14 cellular contexts compared by ENCODE assay signal in the genomic region with DNA sequence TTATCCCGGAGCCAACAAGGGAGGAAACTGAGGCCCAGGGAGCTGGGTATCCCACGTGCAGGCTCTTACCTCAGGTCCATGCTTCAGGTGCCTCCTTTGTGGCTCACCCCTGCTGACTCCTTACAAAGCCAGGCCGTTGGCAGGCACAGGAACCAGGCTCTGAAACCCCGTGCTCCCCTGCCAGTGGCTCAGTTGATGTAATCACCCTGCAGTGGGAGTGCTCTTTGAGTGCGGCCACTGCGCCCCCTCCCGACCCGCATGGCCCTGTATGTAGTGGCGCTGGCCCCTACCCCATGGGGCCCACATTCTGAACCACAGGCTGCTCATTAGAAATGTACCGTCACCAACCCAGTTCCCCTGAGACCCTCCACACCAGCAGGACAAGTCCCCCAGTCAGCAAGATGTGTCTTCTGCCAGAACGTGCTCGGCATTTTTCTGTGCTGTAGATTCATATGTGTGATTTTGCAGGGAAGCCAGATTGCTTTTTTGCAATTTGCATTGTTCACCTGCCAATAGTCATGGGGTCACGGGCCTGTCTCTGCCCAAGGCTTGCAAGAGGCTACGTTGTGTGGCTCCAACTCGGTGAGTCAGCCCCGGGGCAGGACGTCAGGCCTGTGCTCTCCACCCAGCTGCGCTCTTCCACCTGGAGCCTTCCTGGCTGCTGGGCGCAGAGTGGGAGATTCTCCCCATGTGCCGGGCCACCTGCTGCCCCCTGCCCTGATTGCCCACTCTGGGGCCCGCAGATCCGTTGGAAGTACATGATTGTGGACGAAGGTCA.
"Had no signal": no experiment of that assay in that cellular context is flagged by ENCODE, and none has a peak within 500 bp of the region (broad histone marks: within the 10 kb centered on the region; RNA-seq: fewer than 3 reads in every experiment).

No MANE protein-coding gene starts in this region.

- H3K27me3 Mint-ChIP-seq: naive thymus-derived CD4-positive, alpha-beta T cell; stimulated activated naive CD8-positive, alpha-beta T cell treated with anti-CD3 and anti-CD28 coated beads, Interleukin-15, amount 100 ng/mL, for 72 hours had no signal

- H3K9me3 Mint-ChIP-seq: activated T-helper 1 cell treated with anti-CD3 and anti-CD28 coated beads, Interleukin-12 subunit alpha, Interleukin-12 subunit beta, Interleukin-2, Interleukin-4 antibody, amounts not matched to agents 30 ng/mL and 10 ng/mL and 1 ng/mL, durations not matched to agents 14 hours and 24 hours and 36 hours; naive thymus-derived CD4-positive, alpha-beta T cell; stimulated activated naive CD8-positive, alpha-beta T cell treated with anti-CD3 and anti-CD28 coated beads, Interleukin-15, amount 100 ng/mL, for 72 hours had no signal

- H3K4me1 ChIP-seq: lower lobe of right lung had no signal

- H3K4me1 Mint-ChIP-seq: naive thymus-derived CD4-positive, alpha-beta T cell had no signal

- H3K27ac Mint-ChIP-seq: activated T-helper 1 cell treated with anti-CD3 and anti-CD28 coated beads, Interleukin-12 subunit alpha, Interleukin-12 subunit beta, Interleukin-2, Interleukin-4 antibody, amounts not matched to agents 30 ng/mL and 10 ng/mL and 1 ng/mL, durations not matched to agents 14 hours and 24 hours and 36 hours; naive thymus-derived CD4-positive, alpha-beta T cell had no signal

- H3K4me3 Mint-ChIP-seq: activated T-helper 1 cell treated with anti-CD3 and anti-CD28 coated beads, Interleukin-12 subunit alpha, Interleukin-12 subunit beta, Interleukin-2, Interleukin-4 antibody, amounts not matched to agents 30 ng/mL and 10 ng/mL and 1 ng/mL, durations not matched to agents 14 hours and 24 hours and 36 hours; naive thymus-derived CD4-positive, alpha-beta T cell; stimulated activated naive CD8-positive, alpha-beta T cell treated with anti-CD3 and anti-CD28 coated beads, Interleukin-15, amount 100 ng/mL, for 72 hours had no signal

- ATAC-seq: lower lobe of right lung; naive thymus-derived CD4-positive, alpha-beta T cell; stimulated activated naive CD8-positive, alpha-beta T cell treated with anti-CD3 and anti-CD28 coated beads, Interleukin-15, amount 100 ng/mL, for 72 hours had no signal

- H3K9me3 ChIP-seq: lower lobe of right lung, testis had no signal

- H3K27me3 ChIP-seq: testis had no signal

- H3K27ac ChIP-seq: coronary artery, epithelial cell of prostate, lower lobe of right lung had no signal

- DNase-seq: activated CD4-positive, alpha-beta T cell treated with anti-CD3 and anti-CD28 coated beads for 1 hour; activated CD4-positive, alpha-beta T cell treated with anti-CD3 and anti-CD28 coated beads, Interleukin-2, amount 50 U/mL, for 48 hours; activated naive CD4-positive, alpha-beta T cell; effector CD8-positive, alpha-beta T cell; hypothalamus; lower lobe of right lung; naive thymus-derived CD4-positive, alpha-beta T cell; stimulated activated CD4-positive, alpha-beta T cell treated with anti-CD3 and anti-CD28 coated beads, Interleukin-4, amount 100 ng/mL, for 1 hour; stimulated activated CD8-positive, alpha-beta memory T cell treated with anti-CD3 and anti-CD28 coated beads, Interleukin-4, amount 100 ng/mL, for 48 hours; stimulated activated naive CD8-positive, alpha-beta T cell treated with anti-CD3 and anti-CD28 coated beads, Interleukin-15, amount 100 ng/mL, for 72 hours; testis had no signal

- H3K4me3 ChIP-seq: coronary artery, lower lobe of right lung, testis had no signal
